23 cellular contexts compared by ENCODE assay signal in genomic region chr2:98294711-98295110, GRCh38. TPM values are rescaled to one million over a fixed set of nuclear protein-coding genes. Genes with fewer than 3 reads are reported as not detected.
DNase-seq lines count a peak whose midpoint lies in the region.
"Had no signal": no experiment of that assay in that cellular context is flagged by ENCODE, and none has a peak within 500 bp of the region (broad histone marks: within the 10 kb centered on the region; RNA-seq: fewer than 3 reads in every experiment).

No MANE protein-coding gene starts in this region.

- DNase-seq in SK-MEL-5 (ENCODE audit: low read depth, low spot score), result peak; percentile 10
- peak; percentile 19 for DNase-seq in inferior parietal cortex (ENCODE audit: extremely low spot score)
- DNase-seq in medulla oblongata (ENCODE audit: extremely low spot score), result peak; percentile 38
- DNase-seq in COLO668 (lab: John Stamatoyannopoulos, UW; ENCODE audit: unreplicated experiment), result no peak
- no peak for DNase-seq in effector CD8-positive, alpha-beta T cell (lab: John Stamatoyannopoulos, UW)
- DNase-seq in activated T-cell treated with anti-CD3 and anti-CD28 coated beads, Interleukin-2, amount 50 U/mL, for 48 hours, result no peak
- DNase-seq in AG08396 (ENCODE audit: low spot score), result no peak
- DNase-seq: CD4-positive, CD25-positive, alpha-beta regulatory T cell; COR-L47; DMS79; Karpas-422; NCI-H1694; NCI-H2081; NCI-H2171; NCI-H345; NCI-H524; NCI-H82 had no signal

- in situ Hi-C loops in SK-MEL-5 (cut with HindIII; ENCODE audit: low pct_unique_long_range_greater_than_20kb, low sequenced_read_pairs), result no loop called here

RNA-seq across cellular contexts. Expression of gene CNGA3, which starts 51.5 kb away (rescaled TPM):
- not detected in 2 replicates for total RNA-seq in SK-MEL-5 (2014; rRNA removed; shearing (Covaris generic))
- polyA plus RNA-seq in SK-MEL-5 (2015; cell fraction: cytosol; rRNA removed), result not detected in 2 replicates
- polyA plus RNA-seq in SK-MEL-5 (2015; cell fraction: nucleus; rRNA removed), result not detected in 2 replicates
- total RNA-seq: CD4-positive, CD25-positive, alpha-beta regulatory T cell; M059J; OCI-LY7; Right ventricle myocardium inferior had no signal
- polyA plus RNA-seq: A549; BJ; CD4-positive, CD25-positive, alpha-beta regulatory T cell; IgD-negative memory B cell had no signal

Comparison
In these comparisons a context has a peak if more than half of its experiments do, and no peak if none do; other contexts are left out.
1. DNase-seq: peak in SK-MEL-5 (single experiment), inferior parietal cortex (single experiment) and medulla oblongata (single experiment); none in COLO668 (single experiment), effector CD8-positive, alpha-beta T cell (single experiment), activated T-cell treated with anti-CD3 and anti-CD28 coated beads, Interleukin-2, amount 50 U/mL, for 48 hours (0 of 2) and AG08396 (single experiment).